In the genomic region with DNA sequence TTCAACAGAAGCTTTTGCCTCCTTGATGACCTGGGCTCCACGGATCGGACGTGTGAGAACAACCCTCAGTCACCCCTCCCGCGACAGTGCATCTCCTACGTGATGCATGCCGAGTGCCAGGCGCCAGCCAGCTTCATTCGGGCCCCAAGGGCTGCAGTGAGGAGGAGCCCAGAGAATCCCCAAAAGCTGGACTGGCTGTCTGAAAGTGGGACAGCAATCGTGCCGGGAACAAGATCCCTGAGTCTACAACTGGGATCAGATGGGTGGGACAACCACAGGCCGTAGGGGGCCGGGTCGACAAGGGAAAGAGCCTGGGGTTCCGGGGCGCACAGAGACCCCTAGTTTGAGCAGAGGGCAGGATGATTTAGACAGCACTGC, we compare ENCODE assay signal across 22 cellular contexts. TPM values are rescaled to one million over a fixed set of nuclear protein-coding genes. Genes with fewer than 3 reads are reported as not detected.
"Had no signal": no experiment of that assay in that cellular context is flagged by ENCODE, and none has a peak within 500 bp of the region (broad histone marks: within the 10 kb centered on the region; RNA-seq: fewer than 3 reads in every experiment).

No MANE protein-coding gene starts in this region.

- H3K4me1 ChIP-seq: foreskin keratinocyte, gastroesophageal sphincter, pancreas, right lobe of liver had no signal

- H3K9me3 ChIP-seq: esophagus muscularis mucosa, gastroesophageal sphincter, heart left ventricle, pancreas, right lobe of liver, thyroid gland had no signal

- H3K27me3 ChIP-seq: foreskin keratinocyte, heart left ventricle, hepatocyte, pancreas, right lobe of liver, thyroid gland had no signal

- H3K4me3 ChIP-seq: coronary artery, esophagus muscularis mucosa, gastroesophageal sphincter, heart left ventricle, hepatocyte, pancreas, right lobe of liver, thyroid gland had no signal

- ATAC-seq: foreskin keratinocyte; gastroesophageal sphincter; heart left ventricle; left colon; naive thymus-derived CD8-positive, alpha-beta T cell; pancreas; stimulated activated naive B cell treated with anti-CD40 and anti-IgM and Interleukin-4, amounts not matched to agents 10 μg/mL and 1 μg/mL and 100 μg/mL, for 72 hours had no signal

- H3K36me3 ChIP-seq: esophagus muscularis mucosa, gastroesophageal sphincter, pancreas, right lobe of liver, thyroid gland had no signal

- DNase-seq: dermis blood vessel endothelial cell; effector memory CD4-positive, alpha-beta T cell; foreskin keratinocyte; left colon; mammary epithelial cell; mesendoderm; midbrain; naive thymus-derived CD8-positive, alpha-beta T cell; nephron progenitor cell; occipital lobe; pancreas; right lobe of liver; stimulated activated naive B cell treated with anti-CD40 and anti-IgM and Interleukin-4, amounts not matched to agents 10 μg/mL and 1 μg/mL and 100 μg/mL, for 72 hours; thyroid gland; trophoblast cell had no signal

- H3K27ac ChIP-seq: coronary artery, esophagus muscularis mucosa, foreskin keratinocyte, gastroesophageal sphincter, heart left ventricle, hepatocyte, pancreas, right lobe of liver, thyroid gland had no signal

RNA-seq across cellular contexts. Expression of a gene that starts 27.2 kb away (rescaled TPM):
- total RNA-seq: epithelial cell of proximal tubule; kidney epithelial cell; naive thymus-derived CD8-positive, alpha-beta T cell had no signal
